In genomic region chr19:15696654-15697194, GRCh38 we compare ENCODE assay signal across 19 cellular contexts. TPM values are rescaled to one million over a fixed set of nuclear protein-coding genes. Genes with fewer than 3 reads are reported as not detected.
"Had no signal": no experiment of that assay in that cellular context is flagged by ENCODE, and none has a peak within 500 bp of the region (broad histone marks: within the 10 kb centered on the region; RNA-seq: fewer than 3 reads in every experiment).

No MANE protein-coding gene starts in this region.

- H3K4me1 ChIP-seq: breast epithelium, upper lobe of left lung had no signal

- H3K27me3 ChIP-seq: upper lobe of left lung had no signal

- H3K27ac ChIP-seq: breast epithelium, thoracic aorta, upper lobe of left lung had no signal

- H3K9me3 ChIP-seq: thoracic aorta, upper lobe of left lung had no signal

- FAIRE-seq: astrocyte, frontal cortex, keratinocyte had no signal

- H3K4me2 ChIP-seq: smooth muscle cell had no signal

- H3K36me3 ChIP-seq: breast epithelium, thoracic aorta, upper lobe of left lung had no signal

- DNase-seq: activated CD4-positive, alpha-beta T cell treated with anti-CD3 and anti-CD28 coated beads, Interleukin-2, amount 50 U/mL, for 1 hour; activated CD4-positive, CD25-positive, alpha-beta regulatory T cell; activated effector memory CD4-positive, alpha-beta T cell treated with anti-CD3 and anti-CD28 coated beads, Interleukin-2, amount 50 U/mL, for 16 hours; activated T-cell treated with anti-CD3 and anti-CD28 coated beads, Interleukin-2, amount 50 U/mL, for 72 hours; cortex of kidney; nucleus accumbens; stimulated activated CD4-positive, alpha-beta T cell treated with anti-CD3 and anti-CD28 coated beads, Interleukin-4, amount 100 ng/mL, for 24 hours had no signal

- H3K4me3 ChIP-seq: breast epithelium, lung, smooth muscle cell, thoracic aorta, upper lobe of left lung had no signal

- ATAC-seq: activated T-cell treated with anti-CD3 and anti-CD28 coated beads, Interleukin-2, amount 50 U/mL, for 72 hours; sciatic nerve; stimulated activated effector memory CD8-positive, alpha-beta T cell treated with anti-CD3 and anti-CD28 coated beads, Interleukin-12 subunit alpha, Interleukin-12 subunit beta, amount 100 ng/mL, for 72 hours had no signal

RNA-seq across cellular contexts. Expression of gene CYP4F12, which starts 23.8 kb away (rescaled TPM):
- polyA plus RNA-seq: smooth muscle cell had no signal

RNA-seq across cellular contexts. Expression of gene OR10H2, which starts 31.1 kb away (rescaled TPM):
- polyA plus RNA-seq: adipose tissue, esophagus, keratinocyte, lung, smooth muscle cell had no signal

RNA-seq across cellular contexts. Expression of gene OR10H3, which starts 41.1 kb away (rescaled TPM):
- polyA plus RNA-seq: adipose tissue, esophagus, keratinocyte, lung, smooth muscle cell had no signal

RNA-seq across cellular contexts. Expression of gene CYP4F3, which starts 56.0 kb away (rescaled TPM):
- polyA plus RNA-seq: smooth muscle cell had no signal
